ENCODE assay signal across 16 cellular contexts in genomic region chr3:102526865-102527264, GRCh38.
DNase-seq lines count a peak whose midpoint lies in the region; ATAC-seq and TF ChIP-seq lines count a peak whose summit lies in the region.
"Had no signal": no experiment of that assay in that cellular context is flagged by ENCODE, and none has a peak within 500 bp of the region (broad histone marks: within the 10 kb centered on the region; RNA-seq: fewer than 3 reads in every experiment).

No MANE protein-coding gene starts in this region.

- no peak overlapping the region for H3K4me3 Mint-ChIP-seq in naive thymus-derived CD4-positive, alpha-beta T cell
- H3K4me3 Mint-ChIP-seq: B cell; CD4-positive, alpha-beta T cell; CD8-positive, alpha-beta T cell had no signal

- peaks cover 9% of the 10 kb centered on the region for H3K4me1 ChIP-seq in mammary epithelial cell (ENCODE audit: insufficient read depth, low read length)
- H3K4me1 ChIP-seq in breast epithelium = no peaks in the 10 kb centered on the region
- H3K4me1 ChIP-seq in naive thymus-derived CD4-positive, alpha-beta T cell (ENCODE audit: control insufficient read depth in 2 of 2, insufficient read depth in 2 of 2, low read length in 2 of 2) = no peaks in the 10 kb centered on the region
- H3K4me1 ChIP-seq: A549 had no signal

- H3K4me3 ChIP-seq in mammary epithelial cell (replicated peaks in 1 of 3; ENCODE audit: insufficient read depth in 1 of 3, low read depth in 2 of 3, low read length in 3 of 3) = no peak overlapping the region
- H3K4me3 ChIP-seq in breast epithelium = no peak overlapping the region
- no peak overlapping the region for H3K4me3 ChIP-seq in naive thymus-derived CD4-positive, alpha-beta T cell (ENCODE audit: low read length)
- H3K4me3 ChIP-seq: A549; BLaER1 treated with 17β-estradiol and CSF1 and Interleukin-3, amounts not matched to agents 10 nM and 100 nM had no signal

- H3K36me3 Mint-ChIP-seq in naive thymus-derived CD4-positive, alpha-beta T cell = no peaks in the 10 kb centered on the region
- H3K36me3 Mint-ChIP-seq: CD8-positive, alpha-beta T cell had no signal

- CTCF ChIA-PET in mammary epithelial cell (lab: Charles Lee; ENCODE audit: low non-redundant PET) = interaction anchor here (0.6 kb wide), 1 partner anchor 19 kb away, joined by 3 read pairs; no protein-coding TSS in a partner anchor
- CTCF ChIA-PET in naive thymus-derived CD4-positive, alpha-beta T cell (lab: Charles Lee) = interaction anchor here (0.6 to 1.0 kb wide), 2 partner anchors 10 to 727 kb away, joined by 3 to 6 read pairs; no protein-coding TSS in a partner anchor

- intact Hi-C loops in mammary epithelial cell (cut with micrococcal nuclease) (no loop called here), breast epithelium (cut with DNase I; ENCODE audit: low total_unique reads) (no loop called here)
- intact Hi-C loops in naive thymus-derived CD4-positive, alpha-beta T cell (cut with micrococcal nuclease) = no loop called here

- POLR2A ChIA-PET in naive thymus-derived CD4-positive, alpha-beta T cell (lab: Charles Lee) = no interaction called here

- dilution Hi-C loops in mammary epithelial cell (cut with HindIII; ENCODE audit: low sequenced_read_pairs) = loop anchor here (25.0 kb wide), 1 partner anchor 715 kb away; no protein-coding TSS in a partner anchor

- H2AFZ ChIP-seq in mammary epithelial cell (ENCODE audit: low read depth, low read length) = no peak overlapping the region

- TF ChIP-seq CTCF in mammary epithelial cell (conservative IDR thresholded peaks at IDR 0.05 in 1 of 2, IDR thresholded peaks at IDR 0.05 in 1 of 2; ENCODE audit: extremely low read depth in 1 of 2, insufficient read depth in 1 of 2, low read depth in 1 of 2, low read length in 2 of 2) = no peak
- no peak for TF ChIP-seq CTCF in breast epithelium (IDR thresholded peaks at IDR 0.05)
- no peak for TF ChIP-seq CTCF in GM13977 (IDR thresholded peaks at IDR 0.05; ENCODE audit: extremely low read depth, insufficient read depth, missing control alignments)

- H3K27ac ChIP-seq in mammary epithelial cell (ENCODE audit: insufficient read depth, low read depth, low read length) (no peak overlapping the region), breast epithelium (peak overlapping the region in 1 of 2 donors; percentile 37)
- H3K27ac ChIP-seq in naive thymus-derived CD4-positive, alpha-beta T cell (ENCODE audit: low read depth, low read length) = no peak overlapping the region
- H3K27ac ChIP-seq: 22Rv1; A549; BLaER1 treated with 17β-estradiol and CSF1 and Interleukin-3, amounts not matched to agents 10 nM and 100 nM; C4-2B had no signal

- WGBS in mammary epithelial cell (ENCODE audit: low coverage, missing lambda C conversion rate) = 41% methylated on average over 3 of the region's 3 CpGs

- BruUV-seq in mammary epithelial cell (replicated peaks; lab: Mats Ljungman, UMichigan) = no TSS peak

- H3K4me2 ChIP-seq in mammary epithelial cell (ENCODE audit: insufficient read depth, low read depth, low read length) = no peak overlapping the region
- H3K4me2 ChIP-seq: A549 had no signal

- no peaks in the 10 kb centered on the region for H3K4me1 Mint-ChIP-seq in naive thymus-derived CD4-positive, alpha-beta T cell

- no peaks in the 10 kb centered on the region for H3K79me2 ChIP-seq in mammary epithelial cell (ENCODE audit: insufficient read depth, low read length)

- in situ Hi-C loops in mammary epithelial cell (cut with MboI; ENCODE audit: low sequenced_read_pairs in 2 of 2) (loop anchor here in 1 of 2 donors (25.0 kb wide), 1 partner anchor 715 kb away; no protein-coding TSS in a partner anchor), SK-MEL-5 (cut with HindIII; ENCODE audit: low pct_unique_long_range_greater_than_20kb, low sequenced_read_pairs) (loop anchor here (25.0 kb wide), 1 partner anchor 715 kb away; no protein-coding TSS in a partner anchor), GM13977 (cut with MboI; ENCODE audit: low pct_unique_long_range_greater_than_20kb, low sequenced_read_pairs, unreplicated experiment) (loop anchor here (25.0 kb wide), 1 partner anchor 840 kb away; the partner anchor contains the start of genes RPL24 and ZBTB11)

- no peaks in the 10 kb centered on the region for H3K9me3 Mint-ChIP-seq in naive thymus-derived CD4-positive, alpha-beta T cell
- H3K9me3 Mint-ChIP-seq: CD4-positive, alpha-beta T cell; CD8-positive, alpha-beta T cell had no signal

- peaks cover 0 to 15% (median 7%) of the 10 kb centered on the region in 5 donors for H3K27me3 Mint-ChIP-seq in naive thymus-derived CD4-positive, alpha-beta T cell

- H3K9ac ChIP-seq in mammary epithelial cell (ENCODE audit: insufficient read depth, low read length) = no peak overlapping the region
- H3K9ac ChIP-seq: BLaER1 treated with 17β-estradiol and CSF1 and Interleukin-3, amounts not matched to agents 10 nM and 100 nM had no signal

- H3K27me3 ChIP-seq in mammary epithelial cell (ENCODE audit: insufficient read depth, low read length) (no peaks in the 10 kb centered on the region), breast epithelium (no peaks in the 10 kb centered on the region)
- H3K27me3 ChIP-seq in naive thymus-derived CD4-positive, alpha-beta T cell (ENCODE audit: control insufficient read depth in 2 of 2, insufficient read depth in 2 of 2, low read length in 2 of 2) = no peaks in the 10 kb centered on the region
- H3K27me3 ChIP-seq: BLaER1 treated with 17β-estradiol and CSF1 and Interleukin-3, amounts not matched to agents 10 nM and 100 nM had no signal

- H3K36me3 ChIP-seq in mammary epithelial cell (ENCODE audit: insufficient read depth, low read length) (no peaks in the 10 kb centered on the region), breast epithelium (no peaks in the 10 kb centered on the region)
- no peaks in the 10 kb centered on the region for H3K36me3 ChIP-seq in naive thymus-derived CD4-positive, alpha-beta T cell (ENCODE audit: control insufficient read depth in 2 of 3, insufficient read depth in 3 of 3, low read length in 3 of 3)
- H3K36me3 ChIP-seq: BLaER1 treated with 17β-estradiol and CSF1 and Interleukin-3, amounts not matched to agents 10 nM and 100 nM had no signal

- H3K9me3 ChIP-seq in mammary epithelial cell (replicated peaks; ENCODE audit: insufficient read depth, low read length) (no peaks in the 10 kb centered on the region), breast epithelium (no peaks in the 10 kb centered on the region)
- no peaks in the 10 kb centered on the region for H3K9me3 ChIP-seq in naive thymus-derived CD4-positive, alpha-beta T cell (ENCODE audit: control insufficient read depth in 2 of 3, low read length in 3 of 3)
- H3K9me3 ChIP-seq: A549 had no signal

- no peaks in the 10 kb centered on the region for H4K20me1 ChIP-seq in mammary epithelial cell (ENCODE audit: insufficient read depth, low read length)
- H4K20me1 ChIP-seq: BLaER1 treated with 17β-estradiol and CSF1 and Interleukin-3, amounts not matched to agents 10 nM and 100 nM had no signal

- no peak for TF ChIP-seq POLR2A in breast epithelium (IDR thresholded peaks at IDR 0.05)

- DNase-seq in mammary epithelial cell (peak; percentile 10), breast epithelium (ENCODE audit: low spot score in 2 of 2) (no peak), SK-MEL-5 (ENCODE audit: low read depth, low spot score) (peak; percentile 74), GM13977 (ENCODE audit: low spot score) (no peak)
- no peak for DNase-seq in naive thymus-derived CD4-positive, alpha-beta T cell
- DNase-seq: AML-193; CD4-positive, alpha-beta T cell; CD8-positive, alpha-beta T cell; COR-L47; DMS79 treated with DMSO at 0.1 percent for 48 hours; GF-D8 had no signal

- ATAC-seq in naive thymus-derived CD4-positive, alpha-beta T cell = no peak
- ATAC-seq: A549; CD8-positive, alpha-beta T cell had no signal

- no peak overlapping the region for H3K27ac Mint-ChIP-seq in naive thymus-derived CD4-positive, alpha-beta T cell
- H3K27ac Mint-ChIP-seq: B cell; CD4-positive, alpha-beta T cell; CD8-positive, alpha-beta T cell had no signal

Comparison
In these comparisons a context has a peak if more than half of its experiments do, and no peak if none do; other contexts are left out.
1. DNase-seq: peak in mammary epithelial cell (single experiment) and SK-MEL-5 (single experiment); none in breast epithelium (0 of 2), GM13977 (single experiment) and naive thymus-derived CD4-positive, alpha-beta T cell (0 of 9).